13 cellular contexts compared by ENCODE assay signal in the genomic region with DNA sequence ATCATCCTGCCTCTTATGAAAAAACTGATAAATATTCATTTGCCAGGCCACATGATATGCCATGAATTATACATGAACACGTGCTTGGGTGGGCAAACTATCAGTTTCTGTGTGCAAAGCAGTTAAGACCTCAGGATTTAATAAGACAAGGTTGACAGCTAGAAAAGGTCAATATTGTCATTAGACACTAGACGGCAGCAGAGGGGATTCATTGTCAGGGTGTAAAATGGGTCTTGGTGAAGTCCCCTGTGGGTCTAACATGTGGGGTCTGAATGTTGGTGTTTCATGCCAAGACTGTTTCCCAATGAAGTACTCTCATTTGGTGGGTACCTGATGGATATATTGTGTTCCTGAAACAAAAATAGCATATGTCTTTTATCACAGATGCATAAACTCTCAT.
DNase-seq lines count a peak whose midpoint lies in the region; ATAC-seq, FAIRE-seq and TF ChIP-seq lines count a peak whose summit lies in the region.
"Had no signal": no experiment of that assay in that cellular context is flagged by ENCODE, and none has a peak within 500 bp of the region (broad histone marks: within the 10 kb centered on the region; RNA-seq: fewer than 3 reads in every experiment).

No MANE protein-coding gene starts in this region.

- H3K27ac ChIP-seq in GM23248 (no peak overlapping the region), endodermal cell (ENCODE audit: low read depth, low read length) (no peak overlapping the region), pancreas (no peak overlapping the region)
- H3K27ac ChIP-seq: BLaER1 had no signal

- ATAC-seq in pancreas: no peak

- H3K27me3 Mint-ChIP-seq in endodermal cell (ENCODE audit: insufficient read depth): peaks cover 1% of the 10 kb centered on the region

- H3K9me2 ChIP-seq in GM23248 (ENCODE audit: insufficient read depth): no peaks in the 10 kb centered on the region

- in situ Hi-C loops in ACHN (cut with HindIII; ENCODE audit: low pct_ligation_motif_present, low pct_unique_long_range_greater_than_20kb, low sequenced_read_pairs) (no loop called here), GM23248 (cut with MboI) (no loop called here)

- no peak overlapping the region for H3K4me2 ChIP-seq in GM23248 (ENCODE audit: unreplicated experiment)
- H3K4me2 ChIP-seq: BLaER1 had no signal

- DNase-seq in ACHN: peak; percentile 5
- peak; percentile 2 for DNase-seq in GM23248
- DNase-seq in NCI-H82 (lab: John Stamatoyannopoulos, UW): peak; percentile 74
- DNase-seq in endodermal cell: no peak
- no peak for DNase-seq in stimulated activated CD4-positive, alpha-beta T cell treated with anti-CD3 and anti-CD28 coated beads, Interleukin-4, amount 100 ng/mL, for 1 hour
- no peak for DNase-seq in occipital lobe (lab: John Stamatoyannopoulos, UW)
- DNase-seq in hepatic stellate cell (ENCODE audit: low spot score): no peak
- no peak for DNase-seq in pancreas
- DNase-seq: activated B cell treated with CpG ODN at 0.5 μM for 24 hours; effector memory CD4-positive, alpha-beta T cell; islet precursor cell had no signal

- H3K27me3 ChIP-seq in GM23248 (replicated peaks; ENCODE audit: insufficient read depth) (no peaks in the 10 kb centered on the region), endodermal cell (ENCODE audit: control insufficient read depth, insufficient read depth, low read length, poor library complexity, severe bottlenecking) (no peaks in the 10 kb centered on the region), pancreas (no peaks in the 10 kb centered on the region)
- H3K27me3 ChIP-seq: BLaER1 had no signal

- no peak overlapping the region for H2AFZ ChIP-seq in GM23248

- FAIRE-seq in pancreas (lab: Jason Lieb, UNC): no peak
- FAIRE-seq: H54 had no signal

- no peak overlapping the region for H3K27ac Mint-ChIP-seq in endodermal cell
- H3K27ac Mint-ChIP-seq: activated B cell treated with CpG ODN at 0.5 μM for 24 hours had no signal

- H3K4me3 ChIP-seq in GM23248 (no peak overlapping the region), endodermal cell (ENCODE audit: low read length) (no peak overlapping the region), pancreas (no peak overlapping the region)
- H3K4me3 ChIP-seq: BLaER1 had no signal

- no peak overlapping the region for H3K4me3 Mint-ChIP-seq in endodermal cell
- H3K4me3 Mint-ChIP-seq: activated B cell treated with CpG ODN at 0.5 μM for 24 hours had no signal

- no peaks in the 10 kb centered on the region for H3F3A ChIP-seq in GM23248 (ENCODE audit: insufficient read depth)

- intact Hi-C loops in pancreas (cut with DNase I): no loop called here

- H3K4me1 Mint-ChIP-seq in endodermal cell: no peaks in the 10 kb centered on the region
- H3K4me1 Mint-ChIP-seq: activated B cell treated with CpG ODN at 0.5 μM for 24 hours had no signal

- H3K4me1 ChIP-seq in GM23248 (ENCODE audit: insufficient read depth): no peaks in the 10 kb centered on the region
- no peaks in the 10 kb centered on the region for H3K4me1 ChIP-seq in endodermal cell (ENCODE audit: control insufficient read depth, insufficient read depth, low read length)
- H3K4me1 ChIP-seq in pancreas: peaks cover 0 to 5% (median 0%) of the 10 kb centered on the region in 3 donors
- H3K4me1 ChIP-seq: BLaER1 had no signal

- no peaks in the 10 kb centered on the region for H3K9me3 ChIP-seq in GM23248 (ENCODE audit: low read depth)
- no peaks in the 10 kb centered on the region for H3K9me3 ChIP-seq in endodermal cell (ENCODE audit: control insufficient read depth, low read length)
- H3K9me3 ChIP-seq in pancreas: no peaks in the 10 kb centered on the region
- H3K9me3 ChIP-seq: BLaER1 had no signal

- WGBS in GM23248 (ENCODE audit: low coverage in 1 of 2, low lambda C conversion rate in 2 of 2, missing lambda C conversion rate in 2 of 2), 2 experiments: 0 to 4% methylated on average over 2 of the region's 2 CpGs
- 27 to 58% methylated on average over 1 to 2 of the region's 2 CpGs for WGBS in endodermal cell (ENCODE audit: insufficient coverage in 1 of 2, insufficient read length in 1 of 2), 2 experiments
- WGBS in pancreas, 2 donors: 6 to 17% methylated on average over 2 of the region's 2 CpGs

- no peaks in the 10 kb centered on the region for H3K36me3 Mint-ChIP-seq in endodermal cell (ENCODE audit: low read depth)

- H3K9ac ChIP-seq in GM23248 (no peak overlapping the region), endodermal cell (ENCODE audit: extremely low read depth, low read length, poor library complexity, severe bottlenecking) (no peak overlapping the region)
- H3K9ac ChIP-seq: BLaER1 had no signal

- TF ChIP-seq CTCF in endodermal cell (conservative IDR thresholded peaks at IDR 0.05): peak; percentile 60
- TF ChIP-seq CTCF in pancreas (IDR thresholded peaks at IDR 0.05): no peak

- no peaks in the 10 kb centered on the region for H3K79me2 ChIP-seq in GM23248 (ENCODE audit: insufficient read depth)

- H3K36me3 ChIP-seq in GM23248 (ENCODE audit: low read depth) (no peaks in the 10 kb centered on the region), endodermal cell (ENCODE audit: control insufficient read depth, insufficient read depth, low read length) (no peaks in the 10 kb centered on the region), pancreas (no peaks in the 10 kb centered on the region)
- H3K36me3 ChIP-seq: BLaER1 had no signal

- H4K20me1 ChIP-seq in GM23248 (ENCODE audit: insufficient read depth): no peaks in the 10 kb centered on the region
- H4K20me1 ChIP-seq: BLaER1 had no signal

- no peaks in the 10 kb centered on the region for H3K9me3 Mint-ChIP-seq in endodermal cell
- H3K9me3 Mint-ChIP-seq: activated B cell treated with CpG ODN at 0.5 μM for 24 hours had no signal

Comparison
In these comparisons a context has a peak if more than half of its experiments do, and no peak if none do; other contexts are left out.
1. DNase-seq: peak in ACHN (single experiment), GM23248 (single experiment) and NCI-H82 (single experiment); none in endodermal cell (single experiment), stimulated activated CD4-positive, alpha-beta T cell treated with anti-CD3 and anti-CD28 coated beads, Interleukin-4, amount 100 ng/mL, for 1 hour (single experiment), occipital lobe (single experiment), hepatic stellate cell (single experiment) and pancreas (0 of 6).